Comparison of ENCODE assay signal across 1 cellular context in the genomic region with DNA sequence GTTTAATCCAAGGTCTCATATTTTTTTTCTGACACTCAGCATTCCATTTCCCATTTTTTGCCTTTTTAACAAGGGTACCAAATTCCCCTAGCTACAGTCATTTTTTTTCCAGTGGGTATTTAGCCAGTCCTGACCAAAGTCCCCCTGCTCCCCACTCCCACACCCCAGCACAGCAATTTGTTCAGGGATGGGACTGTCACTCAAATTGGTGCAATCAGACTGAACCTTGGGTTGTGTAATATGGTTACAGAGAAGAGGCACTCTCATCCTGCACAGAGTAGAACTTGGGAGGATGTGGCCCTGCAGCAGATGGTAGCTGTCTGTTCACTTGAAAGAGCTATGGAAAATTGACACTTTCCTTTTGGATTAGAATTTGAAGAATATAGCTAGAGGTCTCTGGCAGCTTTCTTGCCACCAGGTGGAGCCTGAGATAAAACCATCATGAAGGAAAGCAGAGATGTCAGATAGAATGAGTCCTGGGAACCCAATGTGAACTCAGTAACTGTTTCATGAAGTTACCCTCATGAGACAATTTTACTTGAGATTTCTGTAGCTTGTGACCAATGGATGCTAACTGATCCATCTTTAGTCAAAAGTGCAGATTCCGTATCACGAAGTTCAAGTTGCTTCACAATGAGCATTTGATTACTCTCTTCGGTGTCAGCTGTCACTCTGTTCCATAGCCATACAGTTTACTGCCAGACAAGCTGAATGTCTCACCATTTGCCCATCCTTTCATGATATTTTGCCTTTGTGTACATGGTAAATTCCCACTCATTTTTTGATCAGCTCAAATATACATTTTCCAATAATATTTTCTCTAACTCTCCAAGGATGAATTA.
TF ChIP-seq lines count a peak whose summit lies in the region.

No MANE protein-coding gene starts in this region.

TF ChIP-seq in WTC11, 78 proteins besides CTCF, POLR2A, EP300 and RAD21 (continued from another document):
- TF ChIP-seq OVOL2 (CRISPR knock-in tag; IDR thresholded peaks at IDR 0.05; ENCODE audit: borderline replicate concordance) = no peak
- TF ChIP-seq GRHL2 (CRISPR knock-in tag; IDR thresholded peaks at IDR 0.05; ENCODE audit: insufficient replicate concordance, severe bottlenecking) = no peak
- TF ChIP-seq PREB (CRISPR knock-in tag; IDR thresholded peaks at IDR 0.05; ENCODE audit: borderline replicate concordance) = no peak
TF ChIP-seq in WTC11: peak in this region for 0.
